In the genomic region with DNA sequence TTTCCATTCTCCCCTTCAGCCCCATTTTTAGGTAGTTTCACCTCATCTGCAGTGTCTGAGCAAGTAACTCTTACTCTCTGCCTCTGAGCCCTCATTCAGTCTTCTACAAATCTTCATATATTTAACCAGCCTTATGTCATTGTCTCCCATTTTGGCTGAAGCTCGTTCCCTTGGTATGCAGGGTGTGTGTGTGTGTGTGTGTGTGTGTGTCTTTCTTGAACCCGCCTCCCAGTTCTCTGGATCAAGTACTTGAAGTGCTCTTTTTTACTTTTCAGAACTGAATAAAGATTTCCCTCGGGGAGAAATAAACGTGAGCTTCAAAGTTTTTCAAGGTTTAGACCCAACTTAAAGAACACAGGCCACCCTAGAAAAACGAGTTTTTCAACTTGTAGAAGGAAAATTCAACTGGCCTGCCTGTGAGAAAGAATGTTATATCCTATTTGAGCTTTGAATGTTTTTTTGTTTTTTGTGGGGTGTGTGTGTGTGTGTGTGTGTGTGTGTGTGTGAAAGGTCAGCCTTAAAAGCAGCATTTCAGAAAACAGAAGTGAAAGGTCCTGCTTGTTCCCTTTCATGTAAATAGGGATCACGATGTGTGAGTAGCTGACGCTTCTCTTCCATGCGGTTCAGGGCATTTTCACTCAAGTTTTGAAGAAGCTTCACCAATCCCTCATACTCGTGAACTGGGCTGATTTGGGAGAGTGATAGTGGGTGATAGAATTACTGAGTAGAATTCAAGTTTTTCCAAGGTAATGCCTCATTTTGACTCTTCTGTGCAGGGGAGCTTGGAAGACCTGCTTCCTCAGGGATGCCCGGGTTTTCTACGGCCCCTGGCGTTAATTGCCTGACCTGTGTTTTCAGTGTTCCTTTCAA, we compare ENCODE assay signal across 8 cellular contexts. TPM values are rescaled to one million over a fixed set of nuclear protein-coding genes. Genes with fewer than 3 reads are reported as not detected.
DNase-seq lines count a peak whose midpoint lies in the region; ATAC-seq and TF ChIP-seq lines count a peak whose summit lies in the region.

No MANE protein-coding gene starts in this region.

- H3K4me3 Mint-ChIP-seq in GM23338, result no peak overlapping the region

- TF ChIP-seq CTCF in GM10248 (IDR thresholded peaks at IDR 0.05; ENCODE audit: control extremely low read depth, extremely low read depth, low read depth, missing control alignments), result no peak
- no peak for TF ChIP-seq CTCF in GM23338 (conservative IDR thresholded peaks at IDR 0.05; ENCODE audit: low read depth in 2 of 2)
- TF ChIP-seq CTCF in OCI-LY7 (conservative IDR thresholded peaks at IDR 0.05; ENCODE audit: low read length), result no peak
- no peak for TF ChIP-seq CTCF in foreskin fibroblast (IDR thresholded peaks at IDR 0.05; ENCODE audit: low read depth, low read length)

- H3K27ac Mint-ChIP-seq in GM23338, result peak overlapping the region; percentile 15; the same call in 1 of the 2 replicates

- ATAC-seq in GM23338 (peak; percentile 9; the same call in 1 of the 3 replicates), left ventricle myocardium superior (peak; percentile 0)

- intact Hi-C loops in OCI-LY7 (cut with micrococcal nuclease; ENCODE audit: unreplicated experiment), result no loop called here
- intact Hi-C loops in left ventricle myocardium superior (cut with micrococcal nuclease), result no loop called here

- no peaks in the 10 kb centered on the region for H3K9me2 ChIP-seq in GM23338 (ENCODE audit: insufficient read depth)
- H3K9me2 ChIP-seq in OCI-LY7 (ENCODE audit: insufficient read depth, low read length), result no peaks in the 10 kb centered on the region

- H3K27me3 Mint-ChIP-seq in GM23338 (ENCODE audit: insufficient read depth, low read depth, poor library complexity), result peaks cover 7% of the 10 kb centered on the region

- peak overlapping the region; percentile 69 for H3K27ac ChIP-seq in GM23338 (ENCODE audit: low read depth)
- peak overlapping the region; percentile 5 for H3K27ac ChIP-seq in OCI-LY7 (ENCODE audit: low read depth, low read length, poor library complexity, severe bottlenecking)
- peak overlapping the region; percentile 98 for H3K27ac ChIP-seq in subcutaneous abdominal adipose tissue (ENCODE audit: low read depth, low read length)

- BruUV-seq in OCI-LY7 (replicated peaks; lab: Mats Ljungman, UMichigan), result no TSS peak

- DNase-seq in GM10248 (ENCODE audit: extremely low spot score), result peak; percentile 67
- no peak for DNase-seq in GM23338 (ENCODE audit: low spot score)
- DNase-seq in OCI-LY7 (ENCODE audit: low spot score), result peak; percentile 75
- DNase-seq in left ventricle myocardium superior, result no peak
- no peak for DNase-seq in foreskin fibroblast
- DNase-seq in stimulated activated CD4-positive, alpha-beta T cell treated with anti-CD3 and anti-CD28 coated beads, Interleukin-4, amount 100 ng/mL, for 24 hours, result no peak
- no peak for DNase-seq in mesenteric fat pad (ENCODE audit: low spot score)

- no peak overlapping the region for H2AFZ ChIP-seq in GM23338
- H2AFZ ChIP-seq in OCI-LY7 (ENCODE audit: low read length), result no peak overlapping the region

- H4K20me1 ChIP-seq in GM23338 (replicated peaks; ENCODE audit: insufficient read depth) (0 out of 2 replicates have a peak, but pooled peaks cover 2% of the 10 kb centered on the region), OCI-LY7 (ENCODE audit: insufficient read depth, low read length) (no peaks in the 10 kb centered on the region)

- H3K79me2 ChIP-seq in GM23338 (replicated peaks; ENCODE audit: insufficient read depth) (no peaks in the 10 kb centered on the region), OCI-LY7 (ENCODE audit: insufficient read depth, low read depth, low read length) (no peaks in the 10 kb centered on the region)

- H3K4me2 ChIP-seq in GM23338, result no peak overlapping the region
- peak overlapping the region; percentile 49 for H3K4me2 ChIP-seq in OCI-LY7 (ENCODE audit: low read length)

- H3F3A ChIP-seq in GM23338 (replicated peaks; ENCODE audit: low read depth), result no peaks in the 10 kb centered on the region

- no peaks in the 10 kb centered on the region for H3K9me3 Mint-ChIP-seq in GM23338

- POLR2A ChIA-PET in GM10248 (lab: Yijun Ruan, JAX) (interaction anchor here (0.5 kb wide), 1 partner anchor 20 kb away, joined by 7 read pairs; no protein-coding TSS in a partner anchor), OCI-LY7 (lab: Charles Lee) (interaction anchor here (0.5 to 1.6 kb wide), 9 partner anchors 11 to 870 kb away, joined by 3 to 9 read pairs (median 3); no protein-coding TSS in a partner anchor)

- H3K4me3 ChIP-seq in GM23338 (no peak overlapping the region), OCI-LY7 (ENCODE audit: low read depth, low read length, poor library complexity, severe bottlenecking) (no peak overlapping the region), subcutaneous abdominal adipose tissue (ENCODE audit: low read depth in 1 of 5, low read length in 5 of 5) (peak overlapping the region; percentile 28 to 64 (median 39)), foreskin fibroblast (ENCODE audit: low read depth in 1 of 2, low read length in 2 of 2) (no peak overlapping the region)

- H3K4me1 ChIP-seq in GM23338 (ENCODE audit: insufficient read depth) (peaks cover 8% of the 10 kb centered on the region), OCI-LY7 (ENCODE audit: insufficient read depth, low read length, poor library complexity, severe bottlenecking) (peaks cover 23% of the 10 kb centered on the region), subcutaneous abdominal adipose tissue (ENCODE audit: control insufficient read depth in 5 of 5, insufficient read depth in 5 of 5, low read length in 5 of 5) (peaks cover 15 to 52% (median 42%) of the 10 kb centered on the region in 5 donors)

- H3K27me3 ChIP-seq in GM23338 (ENCODE audit: insufficient read depth), result no peaks in the 10 kb centered on the region
- no peaks in the 10 kb centered on the region for H3K27me3 ChIP-seq in subcutaneous abdominal adipose tissue (ENCODE audit: control insufficient read depth in 5 of 5, insufficient read depth in 4 of 5, low read length in 5 of 5)

- peaks cover 23% of the 10 kb centered on the region for H3K36me3 Mint-ChIP-seq in GM23338 (ENCODE audit: low read depth)

- CTCF ChIA-PET in GM10248 (lab: Yijun Ruan, JAX) (interaction anchor here (1.0 to 9.4 kb wide), 6 partner anchors 8 to 39 kb away, joined by 3 to 85 read pairs (median 4); no protein-coding TSS in a partner anchor), OCI-LY7 (lab: Charles Lee; ENCODE audit: unreplicated experiment) (interaction anchor here (0.6 kb wide), 1 partner anchor 30 kb away, joined by 5 read pairs; no protein-coding TSS in a partner anchor)

- H3K9ac ChIP-seq in subcutaneous abdominal adipose tissue (ENCODE audit: low read length in 5 of 5), result peak overlapping the region; percentile 52 to 91 (median 68)

- H3K9me3 ChIP-seq in OCI-LY7 (ENCODE audit: low read length) (no peaks in the 10 kb centered on the region), subcutaneous abdominal adipose tissue (ENCODE audit: control insufficient read depth in 5 of 5, low read length in 5 of 5) (no peaks in the 10 kb centered on the region)

- peaks cover 16% of the 10 kb centered on the region for H3K4me1 Mint-ChIP-seq in GM23338

- H3K36me3 ChIP-seq in GM23338 (ENCODE audit: insufficient read depth) (peaks cover 16% of the 10 kb centered on the region), OCI-LY7 (ENCODE audit: insufficient read depth, low read length) (peaks cover 34% of the 10 kb centered on the region), subcutaneous abdominal adipose tissue (ENCODE audit: control insufficient read depth in 5 of 5, insufficient read depth in 5 of 5, low read length in 5 of 5) (peaks cover 9 to 33% (median 30%) of the 10 kb centered on the region in 5 donors)

TF ChIP-seq in GM23338, 12 proteins besides CTCF, POLR2A, EP300 and RAD21:
- TF ChIP-seq ZNF114 (CRISPR knock-in tag; IDR thresholded peaks at IDR 0.05) (no peak), NANOG (IDR thresholded peaks at IDR 0.05; ENCODE audit: borderline replicate concordance) (no peak), EZH2 (IDR thresholded peaks at IDR 0.05; ENCODE audit: low read depth, unreplicated experiment) (no peak)

RNA-seq across cellular contexts. Expression of a gene that starts 50.6 kb away (rescaled TPM):
- total RNA-seq in GM23338 (2014; rRNA removed; shearing (Covaris generic)), result 1.1 and 6.2 TPM in 2 replicates
- polyA plus RNA-seq in GM23338 (2016; fragmentation: Nextera tagmentation; extraction: Ambion mirVana), result 1.6 and 2.7 TPM in 2 replicates
- 298 and 367 TPM in 2 replicates for total RNA-seq in OCI-LY7 (2014; rRNA removed; shearing (Covaris generic))
- total RNA-seq in OCI-LY7 (2022), result 310 and 338 TPM in 2 replicates
- 0.59 TPM for total RNA-seq in left ventricle myocardium superior
- 2.4 TPM for total RNA-seq in mesenteric fat pad

Comparison
In these comparisons a context has a peak if more than half of its experiments do, and no peak if none do; other contexts are left out.
1. DNase-seq: peak in GM10248 (single experiment) and OCI-LY7 (single experiment); none in GM23338 (single experiment), left ventricle myocardium superior (single experiment), foreskin fibroblast (0 of 2), stimulated activated CD4-positive, alpha-beta T cell treated with anti-CD3 and anti-CD28 coated beads, Interleukin-4, amount 100 ng/mL, for 24 hours (single experiment) and mesenteric fat pad (single experiment).
2. H3K27ac ChIP-seq: peak in every context shown above with its lines; median percentile 98 in subcutaneous abdominal adipose tissue; 69 in GM23338; 5 in OCI-LY7.
3. H3K4me3 ChIP-seq: peak in subcutaneous abdominal adipose tissue (5 of 5); none in GM23338 (single experiment), OCI-LY7 (single experiment) and foreskin fibroblast (0 of 2).
4. RNA of a gene that starts 50.6 kb away (total RNA-seq): 298 to 367 TPM in OCI-LY7; 1.1 to 6.2 TPM in GM23338, 2.4 TPM in mesenteric fat pad (single experiment) and 0.59 TPM in left ventricle myocardium superior (single experiment); every median in the first group is over 10 times any median in the second.